ENCODE assay signal across 24 cellular contexts in genomic region chr16:86777098-86777946, GRCh38.
DNase-seq lines count a peak whose midpoint lies in the region; ATAC-seq and TF ChIP-seq lines count a peak whose summit lies in the region.
"Had no signal": no experiment of that assay in that cellular context is flagged by ENCODE, and none has a peak within 500 bp of the region (broad histone marks: within the 10 kb centered on the region; RNA-seq: fewer than 3 reads in every experiment).

No MANE protein-coding gene starts in this region.

- H3K9me3 Mint-ChIP-seq in nephron: no peaks in the 10 kb centered on the region
- no peaks in the 10 kb centered on the region for H3K9me3 Mint-ChIP-seq in mesothelial cell of epicardium

- TF ChIP-seq POLR2A in transverse colon (IDR thresholded peaks at IDR 0.05): no peak

- no peak for TF ChIP-seq CTCF in AG04450 (IDR thresholded peaks at IDR 0.05; ENCODE audit: low read depth, low read length)
- TF ChIP-seq CTCF in fibroblast of the aortic adventitia (IDR thresholded peaks at IDR 0.05; ENCODE audit: insufficient read depth, low read length): no peak
- TF ChIP-seq CTCF in nephron (IDR thresholded peaks at IDR 0.05; ENCODE audit: unreplicated experiment in 3 of 3): no peak
- no peak for TF ChIP-seq CTCF in transverse colon (IDR thresholded peaks at IDR 0.05)
- TF ChIP-seq CTCF in mesothelial cell of epicardium (IDR thresholded peaks at IDR 0.05; ENCODE audit: unreplicated experiment): no peak

- peak overlapping the region in 2 of 3 experiments; percentile 43 to 54 for H3K27ac Mint-ChIP-seq in nephron
- H3K27ac Mint-ChIP-seq in mesothelial cell of epicardium: no peak overlapping the region

- peaks cover 45% of the 10 kb centered on the region for H3K4me1 ChIP-seq in SJCRH30
- no peaks in the 10 kb centered on the region for H3K4me1 ChIP-seq in transverse colon

- H3K9me3 ChIP-seq in AG04450 (ENCODE audit: control insufficient read depth, insufficient read depth, low read length) (no peaks in the 10 kb centered on the region; the same call in 1 of the 2 replicates), SJCRH30 (replicated peaks) (no peaks in the 10 kb centered on the region), transverse colon (no peaks in the 10 kb centered on the region)

- H3K4me3 ChIP-seq in AG04450 (ENCODE audit: low read depth, low read length) (no peak overlapping the region), SJCRH30 (no peak overlapping the region), fibroblast of the aortic adventitia (ENCODE audit: low read depth, low read length) (no peak overlapping the region), transverse colon (no peak overlapping the region)
- H3K4me3 ChIP-seq: K562 had no signal

- H3K4me3 Mint-ChIP-seq in nephron: peak overlapping the region in 1 of 3 experiments; percentile 9
- no peak overlapping the region for H3K4me3 Mint-ChIP-seq in mesothelial cell of epicardium

- ATAC-seq in HG02870 (IDR thresholded peaks at IDR 0.05; ENCODE audit: unreplicated experiment) (no peak), HG02798 (IDR thresholded peaks at IDR 0.05; ENCODE audit: poor library complexity, unreplicated experiment) (no peak)
- ATAC-seq: K562, SK-N-SH treated with all-trans-retinoic acid at 6 μM for 48 hours had no signal

- intact Hi-C loops in transverse colon (cut with DNase I; ENCODE audit: low total_unique reads): no loop called here

- peak; percentile 24 for DNase-seq in AG04450 (ENCODE audit: low read depth, low spot score)
- DNase-seq in SJCRH30: peak; percentile 51 to 77
- peak; percentile 66 for DNase-seq in fibroblast of the aortic adventitia (ENCODE audit: low read depth)
- DNase-seq in transverse colon: no peak
- no peak for DNase-seq in mesothelial cell of epicardium (ENCODE audit: low spot score in 2 of 2, unreplicated experiment in 2 of 2)
- DNase-seq: ACHN, Calu3, DMS153, H7, Kasumi-1, MV-4-11, NCI-H1105, NCI-H1436 treated with DMSO at 0.1 percent for 48 hours, NCI-H187 treated with DMSO at 0.1 percent for 48 hours, NCI-H2171 treated with DMSO at 0.1 percent for 48 hours, NCI-H345, NCI-H510A treated with DMSO at 0.1 percent for 48 hours, SIG-M5 had no signal

- H3K36me3 ChIP-seq in SJCRH30 (no peaks in the 10 kb centered on the region), transverse colon (no peaks in the 10 kb centered on the region)

- H3K4me1 Mint-ChIP-seq in nephron (peaks cover 18% of the 10 kb centered on the region), mesothelial cell of epicardium (peaks cover 18% of the 10 kb centered on the region)

- CTCF ChIA-PET in AG04450 (lab: Charles Lee): interaction anchor here (0.5 to 1.1 kb wide), 2 partner anchors 16 to 212 kb away, joined by 3 to 4 read pairs; no protein-coding TSS in a partner anchor

- POLR2A ChIA-PET in AG04450 (lab: Yijun Ruan, JAX): no interaction called here

- TF ChIP-seq EP300 in transverse colon (IDR thresholded peaks at IDR 0.05; ENCODE audit: low read depth): no peak

- peaks cover 89% of the 10 kb centered on the region for H3K27me3 Mint-ChIP-seq in nephron (ENCODE audit: low read depth)
- peaks cover 16% of the 10 kb centered on the region for H3K27me3 Mint-ChIP-seq in mesothelial cell of epicardium (ENCODE audit: low read depth)

- WGBS in transverse colon (ENCODE audit: low coverage in 1 of 2), 2 donors: 64 to 66% methylated on average over 9 to 12 of the region's 12 CpGs

- H3K27me3 ChIP-seq in AG04450 (ENCODE audit: control insufficient read depth, insufficient read depth, low read length) (peaks cover 9% of the 10 kb centered on the region), SJCRH30 (no peaks in the 10 kb centered on the region), transverse colon (peaks cover 30% of the 10 kb centered on the region)

- H3K36me3 Mint-ChIP-seq in nephron (ENCODE audit: low read depth) (no peaks in the 10 kb centered on the region), mesothelial cell of epicardium (no peaks in the 10 kb centered on the region)

- no peak overlapping the region for H3K27ac ChIP-seq in AG04450 (ENCODE audit: low read depth, low read length)
- H3K27ac ChIP-seq in SJCRH30: peak overlapping the region; percentile 31
- H3K27ac ChIP-seq in transverse colon: no peak overlapping the region
- H3K27ac ChIP-seq: 22Rv1 had no signal

- in situ Hi-C loops in transverse colon (cut with MboI; ENCODE audit: low pct_ligation_motif_present in 1 of 4, low pct_unique_long_range_greater_than_20kb in 1 of 4, low sequenced_read_pairs in 3 of 4): no loop called here

Comparison
In these comparisons a context has a peak if more than half of its experiments do, and no peak if none do; other contexts are left out.
1. DNase-seq: peak in AG04450 (single experiment), SJCRH30 (2 of 2) and fibroblast of the aortic adventitia (single experiment); none in transverse colon (single experiment) and mesothelial cell of epicardium (0 of 2).